8 cellular contexts compared by ENCODE assay signal in genomic region chr19:12778020-12778904, GRCh38. TPM values are rescaled to one million over a fixed set of nuclear protein-coding genes. Genes with fewer than 3 reads are reported as not detected.
DNase-seq lines count a peak whose midpoint lies in the region; ATAC-seq and TF ChIP-seq lines count a peak whose summit lies in the region.

No MANE protein-coding gene starts in this region.

- TF ChIP-seq CTCF in CD8-positive, alpha-beta T cell (IDR thresholded peaks at IDR 0.05): no peak
- TF ChIP-seq CTCF in HCT116 (IDR thresholded peaks at IDR 0.05 in 2 of 3, conservative IDR thresholded peaks at IDR 0.05 in 1 of 3; ENCODE audit: borderline replicate concordance in 1 of 3, insufficient read depth in 1 of 3, low read depth in 2 of 3, low read length in 2 of 3) (no peak), OCI-LY7 (conservative IDR thresholded peaks at IDR 0.05; ENCODE audit: low read length) (no peak), progenitor cell of endocrine pancreas (IDR thresholded peaks at IDR 0.05; ENCODE audit: unreplicated experiment) (no peak)

- H3K4me1 Mint-ChIP-seq in CD8-positive, alpha-beta T cell (ENCODE audit: low read depth): peaks cover 39% of the 10 kb centered on the region
- peaks cover 13% of the 10 kb centered on the region for H3K4me1 Mint-ChIP-seq in progenitor cell of endocrine pancreas (ENCODE audit: low read depth)

- no peak for TF ChIP-seq POLR2A in HCT116 (IDR thresholded peaks at IDR 0.05; ENCODE audit: borderline replicate concordance, extremely low read depth, insufficient read depth, insufficient read length)

- H2AFZ ChIP-seq in HCT116 (ENCODE audit: low read depth, low read length, poor library complexity, severe bottlenecking): no peak overlapping the region
- peak overlapping the region; percentile 81 for H2AFZ ChIP-seq in OCI-LY7 (ENCODE audit: low read length)

- H3K79me2 ChIP-seq in HCT116 (ENCODE audit: insufficient read depth, low read length) (peaks cover 6% of the 10 kb centered on the region; the same call in 1 of the 2 replicates), OCI-LY7 (ENCODE audit: insufficient read depth, low read depth, low read length) (no peaks in the 10 kb centered on the region)

- H3K27me3 ChIP-seq in CD8-positive, alpha-beta T cell (ENCODE audit: insufficient read depth, low read length): no peaks in the 10 kb centered on the region
- H3K27me3 ChIP-seq in HCT116 (ENCODE audit: insufficient read depth, low read length): no peaks in the 10 kb centered on the region

- H3K36me3 Mint-ChIP-seq in CD8-positive, alpha-beta T cell: no peaks in the 10 kb centered on the region
- peaks cover 4% of the 10 kb centered on the region for H3K36me3 Mint-ChIP-seq in progenitor cell of endocrine pancreas (ENCODE audit: insufficient read depth)

- H3K36me3 ChIP-seq in CD8-positive, alpha-beta T cell (ENCODE audit: insufficient read depth, low read length): no peaks in the 10 kb centered on the region
- H3K36me3 ChIP-seq in HCT116 (ENCODE audit: control insufficient read depth in 1 of 2, insufficient read depth in 2 of 2, low read length in 2 of 2) (no peaks in the 10 kb centered on the region), OCI-LY7 (ENCODE audit: insufficient read depth, low read length) (no peaks in the 10 kb centered on the region)

- ATAC-seq in CD8-positive, alpha-beta T cell: no peak
- peak; percentile 26 for ATAC-seq in HCT116
- ATAC-seq in left ventricle myocardium superior: peak; percentile 45
- ATAC-seq in GM21619 (IDR thresholded peaks at IDR 0.05; ENCODE audit: unreplicated experiment): no peak

- H3K4me3 ChIP-seq in CD8-positive, alpha-beta T cell (ENCODE audit: low read depth, low read length): peak overlapping the region; percentile 86
- peak overlapping the region; percentile 66 to 68 for H3K4me3 ChIP-seq in HCT116 (replicated peaks in 1 of 2; ENCODE audit: low read depth in 1 of 2, low read length in 2 of 2)
- peak overlapping the region; percentile 69 for H3K4me3 ChIP-seq in OCI-LY7 (ENCODE audit: low read depth, low read length, poor library complexity, severe bottlenecking)

- H3K9me3 Mint-ChIP-seq in CD8-positive, alpha-beta T cell: no peaks in the 10 kb centered on the region
- no peaks in the 10 kb centered on the region for H3K9me3 Mint-ChIP-seq in progenitor cell of endocrine pancreas (ENCODE audit: low read depth)

- POLR2A ChIA-PET in CD8-positive, alpha-beta T cell (lab: Charles Lee): interaction anchor here (0.7 to 6.8 kb wide), 4 partner anchors 9 to 24 kb away, joined by 3 to 215 read pairs (median 7); partner anchors contain the start of genes JUNB and PRDX2
- POLR2A ChIA-PET in HCT116 (lab: Charles Lee) (interaction anchor here (1.1 to 8.8 kb wide), 3 partner anchors 12 to 28 kb away, joined by 4 to 172 read pairs (median 6); partner anchors contain the start of genes JUNB and RNASEH2A), OCI-LY7 (lab: Charles Lee) (interaction anchor here (0.6 kb wide), 1 partner anchor 97 kb away, joined by 3 read pairs; the partner anchor contains the start of gene DHPS)

- CTCF ChIA-PET in CD8-positive, alpha-beta T cell (lab: Charles Lee): interaction anchor here (0.7 to 14.2 kb wide), 11 partner anchors 11 to 187 kb away, joined by 3 to 396 read pairs (median 4); partner anchors contain the start of genes GET3, JUNB, PRDX2 and THSD8
- CTCF ChIA-PET in HCT116 (lab: Charles Lee): interaction anchor here (1.0 to 7.0 kb wide), 9 partner anchors 12 to 69 kb away, joined by 3 to 88 read pairs (median 12); partner anchors contain the start of genes GET3, JUNB and RTBDN
- CTCF ChIA-PET in OCI-LY7 (lab: Charles Lee; ENCODE audit: unreplicated experiment): interaction anchor here (0.6 to 2.8 kb wide), 4 partner anchors 14 to 1041 kb away, joined by 3 to 20 read pairs (median 4); partner anchors contain the start of gene JUNB

- peak overlapping the region; percentile 82 for H3K4me3 Mint-ChIP-seq in CD8-positive, alpha-beta T cell
- H3K4me3 Mint-ChIP-seq in progenitor cell of endocrine pancreas (ENCODE audit: low read depth): peak overlapping the region; percentile 74

- H3K9me2 ChIP-seq in HCT116 (ENCODE audit: insufficient read depth) (no peaks in the 10 kb centered on the region), OCI-LY7 (ENCODE audit: insufficient read depth, low read length) (no peaks in the 10 kb centered on the region)

- H3K27ac ChIP-seq in CD8-positive, alpha-beta T cell (ENCODE audit: low read depth, low read length): peak overlapping the region; percentile 57
- H3K27ac ChIP-seq in HCT116 (ENCODE audit: low read depth, low read length) (peak overlapping the region; percentile 96), OCI-LY7 (ENCODE audit: low read depth, low read length, poor library complexity, severe bottlenecking) (peak overlapping the region; percentile 56), angular gyrus (ENCODE audit: low read depth, low read length) (peak overlapping the region; percentile 97)

- peaks cover 46% of the 10 kb centered on the region for H3K4me1 ChIP-seq in CD8-positive, alpha-beta T cell (ENCODE audit: insufficient read depth, low read length)
- H3K4me1 ChIP-seq in HCT116 (ENCODE audit: control insufficient read depth in 1 of 2, insufficient read depth in 2 of 2, low read length in 2 of 2) (peaks cover 53 to 80% of the 10 kb centered on the region in 2 experiments), OCI-LY7 (ENCODE audit: insufficient read depth, low read length, poor library complexity, severe bottlenecking) (peaks cover 53% of the 10 kb centered on the region)

- H4K20me1 ChIP-seq in HCT116 (ENCODE audit: insufficient read depth) (no peaks in the 10 kb centered on the region), OCI-LY7 (ENCODE audit: insufficient read depth, low read length) (no peaks in the 10 kb centered on the region)

- peak overlapping the region; percentile 85 for H3K4me2 ChIP-seq in HCT116 (ENCODE audit: low read length)
- H3K4me2 ChIP-seq in OCI-LY7 (ENCODE audit: low read length): peak overlapping the region; percentile 96

- H3K27ac Mint-ChIP-seq in CD8-positive, alpha-beta T cell: peak overlapping the region; percentile 85
- H3K27ac Mint-ChIP-seq in progenitor cell of endocrine pancreas: peak overlapping the region; percentile 11

- BruUV-seq in HCT116 (replicated peaks; lab: Mats Ljungman, UMichigan) (no TSS peak), OCI-LY7 (replicated peaks; lab: Mats Ljungman, UMichigan) (no TSS peak)

- intact Hi-C loops in CD8-positive, alpha-beta T cell (cut with DNase I, micrococcal nuclease): loop anchor here in 1 of 2 experiments (5.0 kb wide), 2 partner anchors 69 to 339 kb away; partner anchors contain the start of genes NACC1 and TRMT1
- intact Hi-C loops in HCT116 (cut with micrococcal nuclease) (loop anchor here (2.0 to 5.0 kb wide), 2 partner anchors 15 to 69 kb away; no protein-coding TSS in a partner anchor), OCI-LY7 (cut with micrococcal nuclease; ENCODE audit: unreplicated experiment) (no loop called here), left ventricle myocardium superior (cut with micrococcal nuclease) (no loop called here)

- RAD21 ChIA-PET in HCT116 (lab: Charles Lee; ENCODE audit: low non-redundant PET in 1 of 2, low total read pairs in 2 of 2, uncharacterized antibody in 2 of 2, unreplicated experiment in 2 of 2): interaction anchor here (0.6 to 2.7 kb wide), 7 partner anchors 10 to 18 kb away, joined by 3 to 15 read pairs (median 5); partner anchors contain the start of gene JUNB (in 2 of the 2)

- peak overlapping the region; percentile 78 for H3K9ac ChIP-seq in HCT116 (ENCODE audit: low read length)

- DNase-seq in CD8-positive, alpha-beta T cell: peak in 5 of 7 experiments; percentile 21 to 65 (median 51)
- DNase-seq in HCT116 (ENCODE audit: low read depth, low spot score): no peak
- peak; percentile 55 for DNase-seq in OCI-LY7 (ENCODE audit: low spot score)
- DNase-seq in left ventricle myocardium superior: peak; percentile 85
- no peak for DNase-seq in progenitor cell of endocrine pancreas (ENCODE audit: low spot score, unreplicated experiment)
- no peak for DNase-seq in NK-92 treated with Interleukin-12 subunit alpha and Interleukin-12 subunit beta, amount 100 ng/mL, for 24 hours (lab: John Stamatoyannopoulos, UW)

- no peak for TF ChIP-seq RAD21 in HCT116 (IDR thresholded peaks at IDR 0.05; ENCODE audit: low read depth)

- no peaks in the 10 kb centered on the region for H3K9me3 ChIP-seq in CD8-positive, alpha-beta T cell (ENCODE audit: low read length)
- H3K9me3 ChIP-seq in HCT116 (ENCODE audit: control insufficient read depth in 1 of 2, insufficient read depth in 1 of 2, low read depth in 1 of 2, low read length in 2 of 2) (no peaks in the 10 kb centered on the region), OCI-LY7 (ENCODE audit: low read length) (no peaks in the 10 kb centered on the region)

- no peaks in the 10 kb centered on the region for H3K27me3 Mint-ChIP-seq in CD8-positive, alpha-beta T cell (ENCODE audit: low read depth)
- peaks cover 11% of the 10 kb centered on the region for H3K27me3 Mint-ChIP-seq in progenitor cell of endocrine pancreas

RNA-seq across cellular contexts. Expression of gene HOOK2, which starts 2.9 kb away (rescaled TPM):
- total RNA-seq in CD8-positive, alpha-beta T cell: 10 to 100 TPM; 13.2 to 13.6 TPM
- 96.3 TPM for total RNA-seq in HCT116 (2021; ENCODE audit: unreplicated experiment)
- 89.0 and 96.2 TPM in 2 replicates for polyA plus RNA-seq in HCT116 (2012)
- total RNA-seq in OCI-LY7 (2014; rRNA removed; shearing (Covaris generic)): 7.4 and 9.1 TPM in 2 replicates
- 28.8 and 29.4 TPM in 2 replicates for total RNA-seq in OCI-LY7 (2022)
- total RNA-seq in left ventricle myocardium superior: 44.9 TPM
- 115 TPM in 2 replicates for total RNA-seq in progenitor cell of endocrine pancreas

RNA-seq across cellular contexts. Expression of gene JUNB, which starts 13.0 kb away (rescaled TPM):
- 1,000 to 10,000 TPM; 2,704 to 2,791 TPM for total RNA-seq in CD8-positive, alpha-beta T cell
- total RNA-seq in HCT116 (2021; ENCODE audit: unreplicated experiment) (194 TPM), OCI-LY7 (2022) (31.8 TPM in 2 replicates), left ventricle myocardium superior (24.2 TPM), progenitor cell of endocrine pancreas (5.7 and 6.0 TPM in 2 replicates)
- 215 and 264 TPM in 2 replicates for polyA plus RNA-seq in HCT116 (2012)
- total RNA-seq in OCI-LY7 (2014; rRNA removed; shearing (Covaris generic)): 43.7 and 45.5 TPM in 2 replicates

RNA-seq across cellular contexts. Expression of gene PRDX2, which starts 23.3 kb away (rescaled TPM):
- 10 to 100 TPM; 57.5 to 59.1 TPM for total RNA-seq in CD8-positive, alpha-beta T cell
- total RNA-seq in HCT116 (2021; ENCODE audit: unreplicated experiment) (387 TPM), OCI-LY7 (2022) (345 and 357 TPM in 2 replicates), left ventricle myocardium superior (750 TPM), progenitor cell of endocrine pancreas (524 and 554 TPM in 2 replicates)
- polyA plus RNA-seq in HCT116 (2012): 529 and 594 TPM in 2 replicates
- 344 and 399 TPM in 2 replicates for total RNA-seq in OCI-LY7 (2014; rRNA removed; shearing (Covaris generic))

RNA-seq across cellular contexts. Expression of gene THSD8, which starts 23.6 kb away (rescaled TPM):
- total RNA-seq in CD8-positive, alpha-beta T cell: under 1 TPM in 1 of 2 experiments, not detected in 1; 0.79 TPM
- total RNA-seq in HCT116 (2021; ENCODE audit: unreplicated experiment) (33.3 TPM), OCI-LY7 (2022) (42.7 and 42.8 TPM in 2 replicates), left ventricle myocardium superior (2.2 TPM), progenitor cell of endocrine pancreas (16.5 and 22.7 TPM in 2 replicates)
- polyA plus RNA-seq in HCT116 (2012): 22.1 and 29.4 TPM in 2 replicates
- not detected in 2 replicates for total RNA-seq in OCI-LY7 (2014; rRNA removed; shearing (Covaris generic))

RNA-seq across cellular contexts. Expression of gene BEST2, which starts 26.7 kb away (rescaled TPM):
- total RNA-seq in CD8-positive, alpha-beta T cell: not detected
- total RNA-seq in HCT116 (2021; ENCODE audit: unreplicated experiment): 0.10 TPM
- 0.10 and 0.12 TPM in 2 replicates for polyA plus RNA-seq in HCT116 (2012)
- total RNA-seq in OCI-LY7 (2014; rRNA removed; shearing (Covaris generic)): 0.10 TPM in 1 of 2 replicates, not detected in the other
- not detected in 2 replicates for total RNA-seq in OCI-LY7 (2022)
- total RNA-seq in left ventricle myocardium superior: not detected
- not detected in 2 replicates for total RNA-seq in progenitor cell of endocrine pancreas

Comparison
In these comparisons a context has a peak if more than half of its experiments do, and no peak if none do; other contexts are left out.
1. ATAC-seq: peak in HCT116 (single experiment) and left ventricle myocardium superior (single experiment); none in CD8-positive, alpha-beta T cell (single experiment) and GM21619 (single experiment).
2. DNase-seq: peak in CD8-positive, alpha-beta T cell (5 of 7), OCI-LY7 (single experiment) and left ventricle myocardium superior (single experiment); none in HCT116 (single experiment), progenitor cell of endocrine pancreas (single experiment) and NK-92 treated with Interleukin-12 subunit alpha and Interleukin-12 subunit beta, amount 100 ng/mL, for 24 hours (single experiment).
3. RNA of gene JUNB, which starts 13.0 kb away (total RNA-seq): 2,704 to 2,791 TPM in CD8-positive, alpha-beta T cell; 194 TPM in HCT116 (single experiment), 31.8 to 45.5 TPM in OCI-LY7, 24.2 TPM in left ventricle myocardium superior (single experiment) and 5.7 to 6.0 TPM in progenitor cell of endocrine pancreas; every median in the first group is over 10 times any median in the second.
4. Peak in every context shown above with its lines, with median percentiles within 50 percentile points of each other: H3K27ac ChIP-seq and H3K4me3 ChIP-seq.